8 cellular contexts compared by ENCODE assay signal in the genomic region with DNA sequence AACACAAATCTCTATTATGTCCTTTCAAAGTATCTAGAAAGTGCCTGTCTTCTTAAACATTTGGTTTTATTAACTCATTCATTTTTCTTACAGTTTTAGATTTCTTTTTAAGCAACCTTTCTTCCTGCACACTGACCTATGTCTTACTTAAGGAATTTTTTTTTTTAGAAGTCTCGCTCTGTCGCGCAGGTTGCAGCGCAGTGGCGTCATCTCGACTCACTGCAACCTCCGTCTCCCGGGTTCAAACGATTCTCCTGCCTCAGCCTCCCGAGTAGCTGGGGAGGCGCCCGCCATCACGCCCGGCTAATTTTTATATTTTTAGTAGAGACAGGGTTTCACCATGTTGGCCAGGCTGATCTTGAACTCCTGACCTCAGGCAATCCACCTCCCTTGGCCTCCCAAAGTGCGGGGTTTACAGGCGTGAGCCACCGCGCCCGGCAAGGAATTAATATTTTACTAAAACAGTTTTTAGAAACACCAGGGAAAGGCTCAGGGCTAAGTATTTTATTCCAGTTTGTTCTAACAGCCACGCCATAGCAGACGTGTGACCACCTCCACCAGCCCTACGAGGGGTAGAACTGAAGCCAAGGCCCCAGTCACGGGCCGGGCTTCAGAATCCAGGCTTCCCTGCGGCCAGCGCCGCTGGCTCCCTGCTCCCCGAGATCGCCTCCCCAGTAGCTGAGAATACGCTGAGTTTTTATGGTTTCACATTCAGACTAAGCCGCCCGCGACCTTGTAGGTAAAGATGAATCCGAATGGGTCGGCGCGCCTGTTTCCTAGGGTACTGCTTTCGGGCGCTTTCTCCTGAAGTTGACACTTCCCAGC. TPM values are rescaled to one million over a fixed set of nuclear protein-coding genes. Genes with fewer than 3 reads are reported as not detected.
DNase-seq lines count a peak whose midpoint lies in the region; ATAC-seq, FAIRE-seq and TF ChIP-seq lines count a peak whose summit lies in the region.

No MANE protein-coding gene starts in this region.

- peak overlapping the region; percentile 99 for H3K27ac Mint-ChIP-seq in T-cell

- POLR2A ChIA-PET in T-cell (lab: Charles Lee), result interaction anchor here in 1 of 2 donors (0.7 to 1.1 kb wide), 4 partner anchors 15 to 280 kb away, joined by 4 to 7 read pairs (median 6); no protein-coding TSS in a partner anchor

- no peak for TF ChIP-seq CTCF in bronchial epithelial cell (IDR thresholded peaks at IDR 0.05; ENCODE audit: insufficient read depth, low read length, severe bottlenecking)

- peaks cover 4% of the 10 kb centered on the region for H3K36me3 Mint-ChIP-seq in T-cell

- CTCF ChIA-PET in T-cell (lab: Charles Lee), result interaction anchor here (0.6 to 1.6 kb wide), 3 partner anchors 19 to 25 kb away, joined by 3 to 6 read pairs (median 4); no protein-coding TSS in a partner anchor

- peak; percentile 17 for DNase-seq in CD1c-positive myeloid dendritic cell (ENCODE audit: extremely low spot score)
- peak; percentile 5 for DNase-seq in HS-27A (ENCODE audit: low read depth)
- peak in 26 of 34 experiments; percentile 3 to 62 (median 22) for DNase-seq in T-cell
- DNase-seq in bronchial epithelial cell (ENCODE audit: low read depth), result peak; percentile 48
- DNase-seq in left kidney (ENCODE audit: low read depth, low spot score), result peak; percentile 66
- peak in 2 of 3 experiments; percentile 30 to 36 for DNase-seq in stimulated activated CD4-positive, alpha-beta T cell treated with anti-CD3 and anti-CD28 coated beads, TNF-alpha, amount 100 ng/mL, for 24 hours (ENCODE audit: low read depth in 3 of 3)
- no peak for DNase-seq in cortex of kidney (lab: John Stamatoyannopoulos, UW)

- peaks cover 40 to 54% (median 43%) of the 10 kb centered on the region in 3 donors for H3K4me1 Mint-ChIP-seq in T-cell

- H3K27me3 ChIP-seq in bronchial epithelial cell (ENCODE audit: control insufficient read depth, insufficient read depth, low read length), result no peaks in the 10 kb centered on the region

- ATAC-seq in GM19351 (IDR thresholded peaks at IDR 0.05; ENCODE audit: unreplicated experiment), result peak; percentile 9
- peak; percentile 13 to 16 (median 15) for ATAC-seq in T-cell (replicated peaks in 1 of 4)

- no peak for FAIRE-seq in bronchial epithelial cell (lab: Jason Lieb, UNC)

- H3K4me3 Mint-ChIP-seq in T-cell, result peak overlapping the region; percentile 97 to 99 (median 97)

- peak overlapping the region; percentile 99 for H3K4me3 ChIP-seq in bronchial epithelial cell (ENCODE audit: low read depth, low read length)

- H3K36me3 ChIP-seq in bronchial epithelial cell (ENCODE audit: control insufficient read depth, insufficient read depth, low read length), result peaks cover 6% of the 10 kb centered on the region

- H3K27me3 Mint-ChIP-seq in T-cell, result no peaks in the 10 kb centered on the region

- no peaks in the 10 kb centered on the region for H3K9me3 Mint-ChIP-seq in T-cell

RNA-seq across cellular contexts. Expression of a gene that starts 0.9 kb away (rescaled TPM):
- total RNA-seq in T-cell (100 to 1,000 TPM; 131 to 169 (median 142) TPM), bronchial epithelial cell (52.7 and 71.9 TPM in 2 replicates)

RNA-seq across cellular contexts. Expression of a gene that starts 17.6 kb away (rescaled TPM):
- total RNA-seq in T-cell (1 to 10 TPM; 3.1 to 9.8 (median 8.5) TPM), bronchial epithelial cell (1.6 and 7.0 TPM in 2 replicates)
